In genomic region chr9:89317282-89317681, GRCh38 we compare ENCODE assay signal across 2 cellular contexts.
TF ChIP-seq lines count a peak whose summit lies in the region.

No MANE protein-coding gene starts in this region.

TF ChIP-seq in A549, 52 proteins besides CTCF, POLR2A, EP300 and RAD21:
- TF ChIP-seq POLR2AphosphoS2 (conservative IDR thresholded peaks at IDR 0.05; ENCODE audit: low read length): peak; percentile 84; the same call in 1 of the 2 replicates
- peak; percentile 86 for TF ChIP-seq TP53 (CRISPR knock-in tag; IDR thresholded peaks at IDR 0.05)
- no peak for TF ChIP-seq SREBF2 (IDR thresholded peaks at IDR 0.05)
- TF ChIP-seq FOSB (CRISPR knock-in tag; IDR thresholded peaks at IDR 0.05): peak; percentile 43; the same call in 1 of the 2 replicates
- peak; percentile 72; the same call in 1 of the 2 replicates for TF ChIP-seq HOXA7 (CRISPR knock-in tag; IDR thresholded peaks at IDR 0.05)
- TF ChIP-seq, protein P1, sequence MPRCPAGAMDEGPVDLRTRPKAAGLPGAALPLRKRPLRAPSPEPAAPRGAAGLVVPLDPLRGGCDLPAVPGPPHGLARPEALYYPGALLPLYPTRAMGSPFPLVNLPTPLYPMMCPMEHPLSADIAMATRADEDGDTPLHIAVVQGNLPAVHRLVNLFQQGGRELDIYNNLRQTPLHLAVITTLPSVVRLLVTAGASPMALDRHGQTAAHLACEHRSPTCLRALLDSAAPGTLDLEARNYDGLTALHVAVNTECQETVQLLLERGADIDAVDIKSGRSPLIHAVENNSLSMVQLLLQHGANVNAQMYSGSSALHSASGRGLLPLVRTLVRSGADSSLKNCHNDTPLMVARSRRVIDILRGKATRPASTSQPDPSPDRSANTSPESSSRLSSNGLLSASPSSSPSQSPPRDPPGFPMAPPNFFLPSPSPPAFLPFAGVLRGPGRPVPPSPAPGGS (IDR thresholded peaks at IDR 0.05): no peak
- peak; percentile 75 for TF ChIP-seq TFCP2L1 (CRISPR knock-in tag; IDR thresholded peaks at IDR 0.05)
TF ChIP-seq in A549: peak in this region for 5.

TF ChIP-seq in HepG2, 621 proteins besides CTCF, POLR2A, EP300 and RAD21:
- TF ChIP-seq AGO2 (optimal IDR thresholded peaks at IDR 0.05; ENCODE audit: low read depth, low read length) (peak; percentile 57), RBM22 (optimal IDR thresholded peaks at IDR 0.05; ENCODE audit: low read length) (peak; percentile 95), ATAD3A (CRISPR knock-in tag; IDR thresholded peaks at IDR 0.05) (no peak), RBFOX2 (IDR thresholded peaks at IDR 0.05; ENCODE audit: low read depth, low read length) (peak; percentile 66)
